20 cellular contexts compared by ENCODE assay signal in genomic region chr1:85179517-85179916, GRCh38. TPM values are rescaled to one million over a fixed set of nuclear protein-coding genes. Genes with fewer than 3 reads are reported as not detected.
DNase-seq lines count a peak whose midpoint lies in the region; ATAC-seq, FAIRE-seq and TF ChIP-seq lines count a peak whose summit lies in the region.
"Had no signal": no experiment of that assay in that cellular context is flagged by ENCODE, and none has a peak within 500 bp of the region (broad histone marks: within the 10 kb centered on the region; RNA-seq: fewer than 3 reads in every experiment).

No MANE protein-coding gene starts in this region.

- POLR2A ChIA-PET in activated CD8-positive, alpha-beta T cell treated with anti-CD3 and anti-CD28 coated beads, Interleukin-2, amount 10 ng/mL, durations not matched to agents 7 days and 5 days (lab: Charles Lee), result interaction anchor here (0.7 kb wide), 1 partner anchor 20 kb away, joined by 3 read pairs; no protein-coding TSS in a partner anchor
- POLR2A ChIA-PET in naive thymus-derived CD4-positive, alpha-beta T cell (lab: Charles Lee), result interaction anchor here (0.8 to 1.0 kb wide), 2 partner anchors 20 to 22 kb away, joined by 3 to 8 read pairs; no protein-coding TSS in a partner anchor

- H3K27ac Mint-ChIP-seq in activated CD8-positive, alpha-beta T cell treated with anti-CD3 and anti-CD28 coated beads, Interleukin-2, amount 10 ng/mL, durations not matched to agents 7 days and 5 days, result peak overlapping the region; percentile 72
- peak overlapping the region; percentile 6 to 93 (median 55) for H3K27ac Mint-ChIP-seq in naive thymus-derived CD4-positive, alpha-beta T cell
- H3K27ac Mint-ChIP-seq: B cell; dendritic cell treated with granulocyte-macrophage colony-stimulating factor and Interleukin-4, amounts not matched to agents 40 ng/mL and 50 ng/mL, for 4 days had no signal

- FAIRE-seq in H54 (lab: Jason Lieb, UNC), result peak; percentile 15

- H3K4me3 Mint-ChIP-seq in activated CD8-positive, alpha-beta T cell treated with anti-CD3 and anti-CD28 coated beads, Interleukin-2, amount 10 ng/mL, durations not matched to agents 7 days and 5 days, result peak overlapping the region; percentile 48
- peak overlapping the region; percentile 8 to 86 (median 70) for H3K4me3 Mint-ChIP-seq in naive thymus-derived CD4-positive, alpha-beta T cell
- H3K4me3 Mint-ChIP-seq: B cell; dendritic cell treated with granulocyte-macrophage colony-stimulating factor and Interleukin-4, amounts not matched to agents 40 ng/mL and 50 ng/mL, for 4 days; neural crest cell had no signal

- no peak for DNase-seq in activated CD4-positive, CD25-positive, alpha-beta regulatory T cell (lab: John Stamatoyannopoulos, UW)
- no peak for DNase-seq in H54 (ENCODE audit: insufficient read length, low spot score)
- DNase-seq in activated CD8-positive, alpha-beta T cell treated with anti-CD3 and anti-CD28 coated beads, Interleukin-2, amount 10 ng/mL, durations not matched to agents 7 days and 5 days, result no peak
- peak in 7 of 9 donors; percentile 34 to 67 (median 61) for DNase-seq in naive thymus-derived CD4-positive, alpha-beta T cell
- DNase-seq in NCI-H2029 (lab: John Stamatoyannopoulos, UW), result no peak
- DNase-seq: DMS 273 treated with DMSO at 0.1 percent for 48 hours, NCI-H187, NCI-H446, spleen had no signal

- no peaks in the 10 kb centered on the region for H3K9me3 Mint-ChIP-seq in activated CD8-positive, alpha-beta T cell treated with anti-CD3 and anti-CD28 coated beads, Interleukin-2, amount 10 ng/mL, durations not matched to agents 7 days and 5 days (ENCODE audit: insufficient read depth)
- no peaks in the 10 kb centered on the region for H3K9me3 Mint-ChIP-seq in naive thymus-derived CD4-positive, alpha-beta T cell
- H3K9me3 Mint-ChIP-seq: dendritic cell treated with granulocyte-macrophage colony-stimulating factor and Interleukin-4, amounts not matched to agents 40 ng/mL and 50 ng/mL, for 4 days; neural crest cell had no signal

- H3K4me3 ChIP-seq in naive thymus-derived CD4-positive, alpha-beta T cell (ENCODE audit: low read length), result peak overlapping the region; percentile 7
- H3K4me3 ChIP-seq: breast epithelium, gastroesophageal sphincter, spleen, thoracic aorta had no signal

- H3K27me3 ChIP-seq in naive thymus-derived CD4-positive, alpha-beta T cell (ENCODE audit: control insufficient read depth in 2 of 2, insufficient read depth in 2 of 2, low read length in 2 of 2), result no peaks in the 10 kb centered on the region
- H3K27me3 ChIP-seq: breast epithelium, gastroesophageal sphincter, spleen had no signal

- H3K36me3 Mint-ChIP-seq in activated CD8-positive, alpha-beta T cell treated with anti-CD3 and anti-CD28 coated beads, Interleukin-2, amount 10 ng/mL, durations not matched to agents 7 days and 5 days (ENCODE audit: low read depth), result peaks cover 6% of the 10 kb centered on the region
- peaks cover 3 to 22% (median 14%) of the 10 kb centered on the region in 5 donors for H3K36me3 Mint-ChIP-seq in naive thymus-derived CD4-positive, alpha-beta T cell

- intact Hi-C loops in naive thymus-derived CD4-positive, alpha-beta T cell (cut with micrococcal nuclease), result loop anchor here (1.0 kb wide), 2 partner anchors 22 to 31 kb away; partner anchors contain the start of gene SYDE2 (in 1 of the 2)

- H3K27me3 Mint-ChIP-seq in activated CD8-positive, alpha-beta T cell treated with anti-CD3 and anti-CD28 coated beads, Interleukin-2, amount 10 ng/mL, durations not matched to agents 7 days and 5 days (ENCODE audit: low read depth), result no peaks in the 10 kb centered on the region
- H3K27me3 Mint-ChIP-seq in naive thymus-derived CD4-positive, alpha-beta T cell, result no peaks in the 10 kb centered on the region
- H3K27me3 Mint-ChIP-seq: B cell; dendritic cell treated with granulocyte-macrophage colony-stimulating factor and Interleukin-4, amounts not matched to agents 40 ng/mL and 50 ng/mL, for 4 days had no signal

- peak; percentile 86 to 92 for ATAC-seq in activated CD4-positive, CD25-positive, alpha-beta regulatory T cell treated with anti-CD3 and anti-CD28 coated beads, Interleukin-2, amount 50 U/mL, for 24 hours
- peak; percentile 99 for ATAC-seq in activated CD8-positive, alpha-beta T cell treated with anti-CD3 and anti-CD28 coated beads, Interleukin-2, amount 10 ng/mL, durations not matched to agents 7 days and 5 days
- ATAC-seq in naive thymus-derived CD4-positive, alpha-beta T cell, result peak; percentile 85
- ATAC-seq in GM21619 (IDR thresholded peaks at IDR 0.05; ENCODE audit: unreplicated experiment) (no peak), HG03439 (IDR thresholded peaks at IDR 0.05; ENCODE audit: unreplicated experiment) (no peak)
- ATAC-seq: gastroesophageal sphincter had no signal

- peak overlapping the region; percentile 25 for H3K27ac ChIP-seq in naive thymus-derived CD4-positive, alpha-beta T cell (ENCODE audit: low read depth, low read length)
- H3K27ac ChIP-seq: 22Rv1, breast epithelium, epithelial cell of prostate, gastroesophageal sphincter, spleen, thoracic aorta had no signal

- no peaks in the 10 kb centered on the region for H3K9me3 ChIP-seq in naive thymus-derived CD4-positive, alpha-beta T cell (ENCODE audit: control insufficient read depth in 2 of 3, low read length in 3 of 3)
- H3K9me3 ChIP-seq: breast epithelium, gastroesophageal sphincter, spleen, thoracic aorta had no signal

- H3K36me3 ChIP-seq in naive thymus-derived CD4-positive, alpha-beta T cell (ENCODE audit: control insufficient read depth in 2 of 3, insufficient read depth in 3 of 3, low read length in 3 of 3), result no peaks in the 10 kb centered on the region
- H3K36me3 ChIP-seq: breast epithelium, spleen, thoracic aorta had no signal

- TF ChIP-seq POLR2A in H54 (IDR thresholded peaks at IDR 0.05; ENCODE audit: low read depth, low read length), result no peak

- peaks cover 6 to 10% of the 10 kb centered on the region in 2 donors for H3K4me1 ChIP-seq in naive thymus-derived CD4-positive, alpha-beta T cell (ENCODE audit: control insufficient read depth in 2 of 2, insufficient read depth in 2 of 2, low read length in 2 of 2)
- H3K4me1 ChIP-seq: breast epithelium had no signal

- H3K4me1 Mint-ChIP-seq in activated CD8-positive, alpha-beta T cell treated with anti-CD3 and anti-CD28 coated beads, Interleukin-2, amount 10 ng/mL, durations not matched to agents 7 days and 5 days (ENCODE audit: low read depth), result peaks cover 15% of the 10 kb centered on the region
- H3K4me1 Mint-ChIP-seq in naive thymus-derived CD4-positive, alpha-beta T cell, result peaks cover 10 to 24% (median 17%) of the 10 kb centered on the region in 7 donors
- H3K4me1 Mint-ChIP-seq: neural crest cell had no signal

- CTCF ChIA-PET in activated CD8-positive, alpha-beta T cell treated with anti-CD3 and anti-CD28 coated beads, Interleukin-2, amount 10 ng/mL, durations not matched to agents 7 days and 5 days (lab: Charles Lee), result interaction anchor here (1.0 to 1.1 kb wide), 2 partner anchors 11 to 235 kb away, joined by 3 read pairs; no protein-coding TSS in a partner anchor
- CTCF ChIA-PET in naive thymus-derived CD4-positive, alpha-beta T cell (lab: Charles Lee), result interaction anchor here (0.9 kb wide), 1 partner anchor 16 kb away, joined by 3 read pairs; no protein-coding TSS in a partner anchor

RNA-seq across cellular contexts. Expression of gene SYDE2, which starts 21.3 kb away (rescaled TPM):
- 1 to 10 TPM; 1.9 to 2.6 TPM for total RNA-seq in activated CD8-positive, alpha-beta T cell treated with anti-CD3 and anti-CD28 coated beads, Interleukin-2, amount 10 ng/mL, durations not matched to agents 7 days and 5 days
- total RNA-seq in naive thymus-derived CD4-positive, alpha-beta T cell, result 1 to 10 TPM; 1.2 to 9.1 (median 8.4) TPM
- 1 to 10 TPM; 3.5 to 5.7 TPM for polyA plus RNA-seq in naive thymus-derived CD4-positive, alpha-beta T cell

Comparison
In these comparisons a context has a peak if more than half of its experiments do, and no peak if none do; other contexts are left out.
1. ATAC-seq: peak in activated CD4-positive, CD25-positive, alpha-beta regulatory T cell treated with anti-CD3 and anti-CD28 coated beads, Interleukin-2, amount 50 U/mL, for 24 hours (2 of 2), activated CD8-positive, alpha-beta T cell treated with anti-CD3 and anti-CD28 coated beads, Interleukin-2, amount 10 ng/mL, durations not matched to agents 7 days and 5 days (single experiment) and naive thymus-derived CD4-positive, alpha-beta T cell (single experiment); none in GM21619 (single experiment) and HG03439 (single experiment).
2. DNase-seq: peak in naive thymus-derived CD4-positive, alpha-beta T cell (7 of 9); none in activated CD4-positive, CD25-positive, alpha-beta regulatory T cell (0 of 4), H54 (single experiment), activated CD8-positive, alpha-beta T cell treated with anti-CD3 and anti-CD28 coated beads, Interleukin-2, amount 10 ng/mL, durations not matched to agents 7 days and 5 days (single experiment) and NCI-H2029 (single experiment).